In the genomic region with DNA sequence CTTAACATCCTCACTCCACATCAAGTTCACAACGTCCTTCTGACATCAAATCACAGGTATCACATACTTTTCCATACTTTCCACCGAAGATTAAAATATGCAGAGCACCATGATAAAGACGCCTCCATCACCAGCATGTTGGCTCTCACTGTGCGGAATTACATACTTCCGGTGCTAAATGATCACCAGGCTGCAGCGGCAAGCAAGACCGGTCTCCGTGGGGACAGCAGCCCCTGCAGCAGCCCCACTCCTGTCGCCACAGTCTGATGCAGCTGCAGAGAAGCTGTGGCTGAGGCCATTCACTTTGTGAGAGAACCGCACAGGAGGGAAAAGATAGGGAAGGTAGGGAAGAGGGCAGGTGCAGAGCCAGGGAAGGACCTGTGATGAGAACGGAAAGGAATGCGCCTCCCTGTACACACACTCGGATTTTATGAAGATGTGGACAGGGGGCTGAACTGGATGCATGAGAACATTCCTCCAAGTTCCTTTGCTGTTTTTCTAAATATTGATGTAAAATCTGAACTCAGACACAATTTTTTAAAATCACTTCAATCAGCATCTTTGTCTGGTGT, we compare ENCODE assay signal across 15 cellular contexts. TPM values are rescaled to one million over a fixed set of nuclear protein-coding genes. Genes with fewer than 3 reads are reported as not detected.
DNase-seq lines count a peak whose midpoint lies in the region; ATAC-seq and TF ChIP-seq lines count a peak whose summit lies in the region.
"Had no signal": no experiment of that assay in that cellular context is flagged by ENCODE, and none has a peak within 500 bp of the region (broad histone marks: within the 10 kb centered on the region; RNA-seq: fewer than 3 reads in every experiment).

No MANE protein-coding gene starts in this region.

- H3K27me3 ChIP-seq in Panc1 (ENCODE audit: control insufficient read depth, insufficient read depth, low read length): no peaks in the 10 kb centered on the region
- no peaks in the 10 kb centered on the region for H3K27me3 ChIP-seq in sigmoid colon
- H3K27me3 ChIP-seq: cardiac muscle cell, gastrocnemius medialis, pancreas had no signal

- ATAC-seq in Panc1 (no peak), GM18873 (IDR thresholded peaks at IDR 0.05; ENCODE audit: low FRiP score, unreplicated experiment) (no peak), HG03457 (IDR thresholded peaks at IDR 0.05; ENCODE audit: unreplicated experiment) (no peak)
- ATAC-seq: activated naive CD4-positive, alpha-beta T cell treated with anti-CD3 and anti-CD28 coated beads, Interleukin-2, amount 50 U/mL, for 72 hours; gastrocnemius medialis; HCT116; pancreas had no signal

- BruUV-seq in Panc1 (replicated peaks; lab: Mats Ljungman, UMichigan): no TSS peak

- no peak for TF ChIP-seq POLR2A in sigmoid colon (IDR thresholded peaks at IDR 0.05)

- POLR2A ChIA-PET in Panc1 (lab: Charles Lee): no interaction called here

- H3K36me3 ChIP-seq in Panc1 (ENCODE audit: control insufficient read depth, insufficient read depth, low read length): no peaks in the 10 kb centered on the region
- no peaks in the 10 kb centered on the region for H3K36me3 ChIP-seq in sigmoid colon
- H3K36me3 ChIP-seq: cardiac muscle cell, gastrocnemius medialis, pancreas had no signal

- no peak overlapping the region for H3K4me3 ChIP-seq in Panc1 (ENCODE audit: low read depth in 2 of 2, low read length in 2 of 2)
- no peak overlapping the region for H3K4me3 ChIP-seq in fibroblast of pulmonary artery (replicated peaks; ENCODE audit: low read depth, low read length)
- H3K4me3 ChIP-seq in sigmoid colon: no peak overlapping the region
- H3K4me3 ChIP-seq: cardiac muscle cell, gastrocnemius medialis, pancreas, smooth muscle cell had no signal

- no peak for TF ChIP-seq EP300 in sigmoid colon (IDR thresholded peaks at IDR 0.05)

- H3K9me3 ChIP-seq in Panc1 (ENCODE audit: control insufficient read depth, insufficient read depth, low read depth, low read length) (no peaks in the 10 kb centered on the region), sigmoid colon (no peaks in the 10 kb centered on the region)
- H3K9me3 ChIP-seq: gastrocnemius medialis, pancreas had no signal

- in situ Hi-C loops in Panc1 (cut with HindIII; ENCODE audit: low pct_unique_long_range_greater_than_20kb, low sequenced_read_pairs): no loop called here

- 82 to 87% methylated on average over 13 of the region's 13 CpGs for WGBS in sigmoid colon, 2 donors

- CTCF ChIA-PET in Panc1 (lab: Charles Lee): no interaction called here

- peak overlapping the region; percentile 86 for H3K27ac ChIP-seq in Panc1 (ENCODE audit: low read length)
- peak overlapping the region; percentile 46 to 94 (median 79) for H3K27ac ChIP-seq in sigmoid colon
- H3K27ac ChIP-seq: cardiac muscle cell, gastrocnemius medialis, pancreas had no signal

- intact Hi-C loops in Panc1 (cut with micrococcal nuclease; ENCODE audit: unreplicated experiment): no loop called here
- intact Hi-C loops in sigmoid colon (cut with DNase I): no loop called here

- H3K4me1 ChIP-seq in Panc1 (ENCODE audit: control insufficient read depth, insufficient read depth, low read length) (peaks cover 96% of the 10 kb centered on the region), sigmoid colon (peaks cover 0 to 97% (median 87%) of the 10 kb centered on the region in 4 donors)
- H3K4me1 ChIP-seq: pancreas had no signal

- TF ChIP-seq CTCF in Panc1 (IDR thresholded peaks at IDR 0.05): no peak
- TF ChIP-seq CTCF in fibroblast of pulmonary artery (IDR thresholded peaks at IDR 0.05; ENCODE audit: low read length, missing control alignments): no peak
- TF ChIP-seq CTCF in sigmoid colon (IDR thresholded peaks at IDR 0.05): no peak

- peak; percentile 27 for DNase-seq in NCI-H1105 (lab: John Stamatoyannopoulos, UW)
- no peak for DNase-seq in Panc1 (ENCODE audit: low read depth, low spot score)
- peak; percentile 30 for DNase-seq in fibroblast of pulmonary artery (ENCODE audit: low read depth)
- DNase-seq in sigmoid colon: no peak
- no peak for DNase-seq in activated CD4-positive, alpha-beta T cell treated with anti-CD3 and anti-CD28 coated beads, Interleukin-2, amount 50 U/mL, for 48 hours
- DNase-seq: activated CD8-positive, alpha-beta memory T cell treated with anti-CD3 and anti-CD28 coated beads, Interleukin-2, amount 50 U/mL, for 48 hours; gastrocnemius medialis; pancreas; stimulated activated naive CD4-positive, alpha-beta T cell had no signal

RNA-seq across cellular contexts. Expression of a gene that starts 38.3 kb away (rescaled TPM):
- 94.7 TPM for total RNA-seq in Panc1 (2021; ENCODE audit: unreplicated experiment)
- 90.7 TPM for polyA plus RNA-seq in Panc1 (2012; ENCODE audit: insufficient read length)
- total RNA-seq in sigmoid colon: 10 to 100 TPM; 24.0 to 51.3 (median 38.2) TPM
- polyA plus RNA-seq in sigmoid colon: 10 to 100 TPM in 1 of 3 donors, 1 to 10 TPM in 2; 7.6 to 14.5 (median 9.6) TPM

Comparison
In these comparisons a context has a peak if more than half of its experiments do, and no peak if none do; other contexts are left out.
1. DNase-seq: peak in NCI-H1105 (single experiment) and fibroblast of pulmonary artery (single experiment); none in Panc1 (single experiment), sigmoid colon (single experiment) and activated CD4-positive, alpha-beta T cell treated with anti-CD3 and anti-CD28 coated beads, Interleukin-2, amount 50 U/mL, for 48 hours (0 of 2).